17 cellular contexts compared by ENCODE assay signal in the genomic region with DNA sequence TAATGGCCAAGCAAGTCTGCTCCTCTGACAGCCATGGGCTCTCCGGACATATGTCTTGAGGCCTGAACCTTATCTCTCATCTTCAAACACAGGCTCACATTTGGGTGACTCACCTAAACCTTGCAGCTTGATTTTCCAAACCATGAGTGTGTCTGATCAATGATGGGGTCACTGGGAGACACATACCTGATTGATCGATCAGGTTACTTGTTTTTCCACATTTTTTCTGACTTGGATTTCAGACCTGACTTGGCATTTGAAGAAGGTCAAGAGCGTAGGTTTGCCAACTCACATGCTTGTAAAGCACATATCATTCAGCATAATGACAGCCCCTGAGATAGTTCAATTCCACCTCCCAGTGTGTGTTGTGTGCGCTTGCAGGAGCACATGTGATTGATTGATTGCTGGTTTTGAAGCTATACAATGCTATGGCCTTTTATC.
DNase-seq lines count a peak whose midpoint lies in the region; ATAC-seq and TF ChIP-seq lines count a peak whose summit lies in the region.
"Had no signal": no experiment of that assay in that cellular context is flagged by ENCODE, and none has a peak within 500 bp of the region (broad histone marks: within the 10 kb centered on the region; RNA-seq: fewer than 3 reads in every experiment).

No MANE protein-coding gene starts in this region.

- in situ Hi-C loops in GM13976 (cut with MboI; ENCODE audit: low sequenced_read_pairs, unreplicated experiment), result no loop called here

- intact Hi-C loops in right lobe of liver (cut with DNase I), result no loop called here

- TF ChIP-seq POLR2A in right lobe of liver (IDR thresholded peaks at IDR 0.05), result no peak

- peaks cover 3 to 7% of the 10 kb centered on the region in 2 donors for H3K27me3 Mint-ChIP-seq in natural killer cell treated with Interleukin-12 subunit alpha and Interleukin-12 subunit beta and Interleukin-15 and Interleukin-18, amount 100 ng/mL, for 72 hours
- H3K27me3 Mint-ChIP-seq: CD4-positive, alpha-beta T cell had no signal

- no peaks in the 10 kb centered on the region for H3K9me3 ChIP-seq in right lobe of liver
- H3K9me3 ChIP-seq: A549, Caco-2 had no signal

- H3K27me3 ChIP-seq in right lobe of liver, result no peaks in the 10 kb centered on the region

- H3K4me3 ChIP-seq in right lobe of liver, result no peak overlapping the region
- H3K4me3 ChIP-seq: A549 had no signal

- H3K36me3 ChIP-seq in right lobe of liver, result no peaks in the 10 kb centered on the region

- H3K27ac Mint-ChIP-seq in natural killer cell treated with Interleukin-12 subunit alpha and Interleukin-12 subunit beta and Interleukin-15 and Interleukin-18, amount 100 ng/mL, for 72 hours, result no peak overlapping the region
- H3K27ac Mint-ChIP-seq: CD4-positive, alpha-beta T cell; H9 had no signal

- ATAC-seq in right lobe of liver, result peak; percentile 43 to 77 (median 72)
- no peak for ATAC-seq in HG03378 (IDR thresholded peaks at IDR 0.05; ENCODE audit: unreplicated experiment)
- no peak for ATAC-seq in natural killer cell treated with Interleukin-12 subunit alpha and Interleukin-12 subunit beta and Interleukin-15 and Interleukin-18, amount 100 ng/mL, for 72 hours
- ATAC-seq: A549 had no signal

- H3K9me3 Mint-ChIP-seq in natural killer cell treated with Interleukin-12 subunit alpha and Interleukin-12 subunit beta and Interleukin-15 and Interleukin-18, amount 100 ng/mL, for 72 hours, result no peaks in the 10 kb centered on the region
- H3K9me3 Mint-ChIP-seq: CD4-positive, alpha-beta T cell; H9 had no signal

- H3K27ac ChIP-seq in right lobe of liver, result no peak overlapping the region
- H3K27ac ChIP-seq: 22Rv1, A549, C4-2B had no signal

- DNase-seq in NCI-H1417 (lab: John Stamatoyannopoulos, UW) (peak in 2 of 3 experiments; percentile 28 to 66), NCI-H1417 treated with DMSO at 0.1 percent for 48 hours (lab: John Stamatoyannopoulos, UW) (no peak), NCI-H69 (lab: John Stamatoyannopoulos, UW) (peak; percentile 71), right lobe of liver (no peak), GM13976 (ENCODE audit: low spot score) (no peak)
- no peak for DNase-seq in natural killer cell treated with Interleukin-12 subunit alpha and Interleukin-12 subunit beta and Interleukin-15 and Interleukin-18, amount 100 ng/mL, for 72 hours (ENCODE audit: low spot score)
- DNase-seq: AML-193; Caco-2; CD4-positive, alpha-beta T cell; DMS153; DMS79; GDM1; H9 had no signal

- no peak overlapping the region for H3K4me3 Mint-ChIP-seq in natural killer cell treated with Interleukin-12 subunit alpha and Interleukin-12 subunit beta and Interleukin-15 and Interleukin-18, amount 100 ng/mL, for 72 hours
- H3K4me3 Mint-ChIP-seq: CD4-positive, alpha-beta T cell; H9 had no signal

- H3K4me1 Mint-ChIP-seq in natural killer cell treated with Interleukin-12 subunit alpha and Interleukin-12 subunit beta and Interleukin-15 and Interleukin-18, amount 100 ng/mL, for 72 hours (ENCODE audit: low read depth in 2 of 2), result no peaks in the 10 kb centered on the region

- TF ChIP-seq CTCF in right lobe of liver (IDR thresholded peaks at IDR 0.05) (no peak), GM13976 (IDR thresholded peaks at IDR 0.05; ENCODE audit: borderline replicate concordance, control extremely low read depth, extremely low read depth, insufficient read depth, missing control alignments) (no peak)

- WGBS in right lobe of liver (ENCODE audit: insufficient coverage, low coverage, low lambda C conversion rate, missing lambda C conversion rate), result 29% methylated on average over 2 of the region's 4 CpGs

- peaks cover 0 to 9% (median 0%) of the 10 kb centered on the region in 4 donors for H3K4me1 ChIP-seq in right lobe of liver
- H3K4me1 ChIP-seq: A549, Caco-2 had no signal

- H3K36me3 Mint-ChIP-seq in natural killer cell treated with Interleukin-12 subunit alpha and Interleukin-12 subunit beta and Interleukin-15 and Interleukin-18, amount 100 ng/mL, for 72 hours, result no peaks in the 10 kb centered on the region

Comparison
In these comparisons a context has a peak if more than half of its experiments do, and no peak if none do; other contexts are left out.
1. DNase-seq: peak in NCI-H1417 (2 of 3) and NCI-H69 (single experiment); none in NCI-H1417 treated with DMSO at 0.1 percent for 48 hours (single experiment), right lobe of liver (0 of 3), GM13976 (single experiment) and natural killer cell treated with Interleukin-12 subunit alpha and Interleukin-12 subunit beta and Interleukin-15 and Interleukin-18, amount 100 ng/mL, for 72 hours (single experiment).
2. ATAC-seq: peak in right lobe of liver (4 of 4); none in HG03378 (single experiment) and natural killer cell treated with Interleukin-12 subunit alpha and Interleukin-12 subunit beta and Interleukin-15 and Interleukin-18, amount 100 ng/mL, for 72 hours (0 of 2).